ENCODE assay signal across 14 cellular contexts in the genomic region with DNA sequence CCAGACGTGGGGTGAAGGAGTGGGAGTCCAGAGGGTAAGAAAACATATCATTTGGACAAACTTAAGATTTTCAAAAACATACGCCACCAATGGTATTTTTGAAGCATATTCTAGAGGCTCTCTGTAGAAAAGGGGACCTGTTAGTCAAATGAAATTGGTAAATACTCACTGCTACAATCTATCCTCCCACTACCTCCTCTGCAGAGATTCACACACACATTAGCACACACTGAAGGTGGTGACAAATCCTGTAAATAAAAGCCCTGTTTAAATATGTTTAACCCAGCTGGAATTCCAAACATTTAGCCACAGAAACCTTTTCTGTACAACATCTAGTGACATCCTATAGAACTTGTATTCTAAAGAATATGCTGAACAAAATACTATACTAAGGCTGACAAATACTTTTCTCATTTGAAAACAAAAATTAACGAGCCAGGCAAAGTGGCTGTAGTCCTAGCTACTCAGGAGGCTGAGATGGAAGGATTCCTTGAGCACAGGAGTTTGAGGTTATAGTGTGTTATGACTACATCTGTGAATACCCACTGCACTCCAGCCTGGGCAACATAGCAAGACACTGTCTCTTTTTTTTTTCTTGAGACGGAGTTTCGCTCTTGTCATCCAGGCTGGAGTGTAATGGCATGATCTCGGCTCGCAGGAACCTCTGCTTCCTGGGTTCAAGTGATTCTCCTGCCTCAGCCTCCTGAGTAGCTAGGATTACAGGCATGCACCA. TPM values are rescaled to one million over a fixed set of nuclear protein-coding genes. Genes with fewer than 3 reads are reported as not detected.
"Had no signal": no experiment of that assay in that cellular context is flagged by ENCODE, and none has a peak within 500 bp of the region (broad histone marks: within the 10 kb centered on the region; RNA-seq: fewer than 3 reads in every experiment).

No MANE protein-coding gene starts in this region.

- H3K4me3 Mint-ChIP-seq: activated T-cell treated with anti-CD3 and anti-CD28 coated beads, Interleukin-2, amount 50 U/mL, for 4 hours had no signal

- H3K9me3 Mint-ChIP-seq: activated naive CD4-positive, alpha-beta T cell treated with anti-CD3 and anti-CD28 coated beads, Interleukin-2, amount 50 U/mL, for 72 hours; activated T-cell treated with anti-CD3 and anti-CD28 coated beads, Interleukin-2, amount 50 U/mL, for 4 hours had no signal

- H3K36me3 Mint-ChIP-seq: activated naive CD4-positive, alpha-beta T cell treated with anti-CD3 and anti-CD28 coated beads, Interleukin-2, amount 50 U/mL, for 72 hours had no signal

- H3K27me3 ChIP-seq: ovary had no signal

- H3K9me3 ChIP-seq: ovary had no signal

- H3K36me3 ChIP-seq: ovary had no signal

- ATAC-seq: activated naive CD4-positive, alpha-beta T cell treated with anti-CD3 and anti-CD28 coated beads, Interleukin-2, amount 50 U/mL, for 72 hours; activated T-cell treated with anti-CD3 and anti-CD28 coated beads, Interleukin-2, amount 50 U/mL, for 4 hours; left ventricle myocardium superior had no signal

- DNase-seq: activated CD4-positive, alpha-beta T cell treated with anti-CD3 and anti-CD28 coated beads for 1 hour; activated CD4-positive, alpha-beta T cell treated with anti-CD3 and anti-CD28 coated beads, Interleukin-2, amount 50 U/mL, for 48 hours; activated effector memory CD4-positive, alpha-beta T cell treated with anti-CD3 and anti-CD28 coated beads, Interleukin-2, amount 50 U/mL, for 16 hours; activated T-cell treated with anti-CD3 and anti-CD28 coated beads, Interleukin-2, amount 50 U/mL, for 4 hours; amygdala; foreskin melanocyte; kidney; left ventricle myocardium superior; ovary had no signal

- H3K4me3 ChIP-seq: ovary, skin epidermis had no signal

- FAIRE-seq: endothelial cell of umbilical vein, kidney had no signal

- H3K27ac ChIP-seq: ovary, skin epidermis had no signal

RNA-seq across cellular contexts. Expression of gene CDK15, which starts 51.5 kb away (rescaled TPM):
- total RNA-seq: activated naive CD4-positive, alpha-beta T cell treated with anti-CD3 and anti-CD28 coated beads, Interleukin-2, amount 50 U/mL, for 72 hours; activated T-cell treated with anti-CD3 and anti-CD28 coated beads, Interleukin-2, amount 50 U/mL, for 4 hours; endothelial cell of umbilical vein had no signal
- polyA plus RNA-seq: endothelial cell of umbilical vein had no signal

RNA-seq across cellular contexts. Expression of gene MPP4, which starts 56.4 kb away (rescaled TPM):
- total RNA-seq: activated naive CD4-positive, alpha-beta T cell treated with anti-CD3 and anti-CD28 coated beads, Interleukin-2, amount 50 U/mL, for 72 hours; activated T-cell treated with anti-CD3 and anti-CD28 coated beads, Interleukin-2, amount 50 U/mL, for 4 hours; left ventricle myocardium superior; mesenteric fat pad; renal cortical epithelial cell had no signal
